8 cellular contexts compared by ENCODE assay signal in the genomic region with DNA sequence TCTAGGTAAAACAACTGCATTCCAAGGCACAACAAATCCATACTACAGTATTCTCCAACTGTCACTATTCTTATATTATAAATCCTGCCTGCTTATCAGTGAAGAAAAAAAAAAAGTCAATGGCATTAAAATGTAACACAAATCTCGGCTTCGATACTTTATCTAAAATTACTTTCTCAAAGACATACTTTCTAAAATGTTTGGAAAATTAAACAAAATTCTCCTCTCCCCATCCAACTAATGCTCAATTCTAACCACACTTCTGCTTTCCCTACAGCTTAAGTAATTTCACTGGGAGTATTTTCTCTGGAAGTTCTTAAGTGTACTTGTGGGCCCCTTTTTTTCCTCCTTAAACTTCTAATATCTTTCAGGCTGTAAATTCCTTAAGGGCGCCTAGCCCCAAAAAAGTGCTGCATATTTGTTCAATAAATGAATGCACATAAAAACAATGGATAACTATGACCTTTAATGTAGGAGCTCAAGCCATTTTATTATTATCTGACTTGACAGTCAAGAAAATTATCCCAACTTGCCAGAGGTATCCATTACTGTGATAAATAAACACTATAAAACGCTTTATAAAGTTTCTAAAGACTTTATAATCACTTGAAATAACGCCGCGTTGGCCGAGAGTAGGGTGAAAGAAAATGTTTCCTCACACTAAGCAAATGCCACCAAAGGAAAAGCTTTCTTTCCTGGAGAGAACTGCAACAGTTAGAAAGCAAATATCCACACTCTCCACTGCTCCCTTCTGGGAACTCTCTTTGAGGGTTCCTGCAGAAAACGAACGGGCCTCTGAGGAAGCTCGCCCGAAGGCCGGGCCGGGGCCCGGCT. TPM values are rescaled to one million over a fixed set of nuclear protein-coding genes. Genes with fewer than 3 reads are reported as not detected.
DNase-seq lines count a peak whose midpoint lies in the region; ATAC-seq and TF ChIP-seq lines count a peak whose summit lies in the region.

No MANE protein-coding gene starts in this region.

- no peak overlapping the region for H3K27ac Mint-ChIP-seq in CD4-positive, alpha-beta T cell
- H3K27ac Mint-ChIP-seq in MCF 10A (ENCODE audit: low read depth, unreplicated experiment), result peak overlapping the region; percentile 97

- no peak overlapping the region for H2AK5ac ChIP-seq in mesenchymal stem cell (ENCODE audit: low read length, severe bottlenecking)

- H3K27me3 Mint-ChIP-seq in CD4-positive, alpha-beta T cell, result no peaks in the 10 kb centered on the region
- no peaks in the 10 kb centered on the region for H3K27me3 Mint-ChIP-seq in MCF 10A (ENCODE audit: insufficient read depth, unreplicated experiment)

- no peak overlapping the region for H2BK15ac ChIP-seq in mesenchymal stem cell (ENCODE audit: low read depth, poor library complexity, severe bottlenecking)

- no peak for TF ChIP-seq CTCF in CD4-positive, alpha-beta T cell (IDR thresholded peaks at IDR 0.05)
- no peak for TF ChIP-seq CTCF in MCF 10A (IDR thresholded peaks at IDR 0.05; ENCODE audit: unreplicated experiment)

- H4K8ac ChIP-seq in mesenchymal stem cell (ENCODE audit: low read length), result no peak overlapping the region

- no peaks in the 10 kb centered on the region for H3K9me3 ChIP-seq in CD4-positive, alpha-beta T cell (ENCODE audit: control insufficient read depth, low read length)
- no peaks in the 10 kb centered on the region for H3K9me3 ChIP-seq in mesenchymal stem cell (ENCODE audit: control insufficient read depth, low read length)

- no peak overlapping the region for H3K18ac ChIP-seq in mesenchymal stem cell (ENCODE audit: low read depth in 1 of 2, low read length in 2 of 2)

- no peaks in the 10 kb centered on the region for H3K36me3 ChIP-seq in mesenchymal stem cell (ENCODE audit: control insufficient read depth in 1 of 2, insufficient read depth in 2 of 2, low read depth in 1 of 2, low read length in 2 of 2)

- ATAC-seq in CD4-positive, alpha-beta T cell (ENCODE audit: poor library complexity), result no peak
- ATAC-seq in HG03565 (IDR thresholded peaks at IDR 0.05; ENCODE audit: unreplicated experiment), result no peak

- H3K4me3 ChIP-seq in mesenchymal stem cell (ENCODE audit: insufficient read depth in 1 of 2, low read depth in 1 of 2, low read length in 2 of 2), result peak overlapping the region; percentile 97 to 100

- no peak overlapping the region for H4K91ac ChIP-seq in mesenchymal stem cell (ENCODE audit: low read length)

- DNase-seq in CD4-positive, alpha-beta T cell, result no peak
- DNase-seq in KBM-7, result peak; percentile 33
- no peak for DNase-seq in MCF 10A (ENCODE audit: unreplicated experiment)
- DNase-seq in mesenchymal stem cell, result peak; percentile 68
- no peak for DNase-seq in stimulated activated CD4-positive, alpha-beta T cell treated with anti-CD3 and anti-CD28 coated beads, Interleukin-2, amount 100 ng/mL, for 24 hours
- no peak for DNase-seq in AG20443 (ENCODE audit: low spot score)
- no peak for DNase-seq in activated CD4-positive, alpha-beta T cell treated with anti-CD3 and anti-CD28 coated beads, Interleukin-2, amount 50 U/mL, for 4 hours

- H3K14ac ChIP-seq in mesenchymal stem cell (ENCODE audit: low read length in 2 of 2), result no peak overlapping the region

- no peak overlapping the region for H2BK12ac ChIP-seq in mesenchymal stem cell (ENCODE audit: low read length in 2 of 2)

- in situ Hi-C loops in KBM-7 (cut with MboI; ENCODE audit: low pct_unique_long_range_greater_than_20kb, low sequenced_read_pairs), result no loop called here

- intact Hi-C loops in CD4-positive, alpha-beta T cell (cut with DNase I, micrococcal nuclease), result loop anchor here (2.0 to 10.0 kb wide), 6 partner anchors 37 to 785 kb away; partner anchors contain the start of genes DTD2 (in 2 of the 2), HECTD1 (in 2 of the 2), AP4S1 (in 1 of the 2) and NUBPL (in 1 of the 2)
- intact Hi-C loops in MCF 10A (cut with micrococcal nuclease), result loop anchor here (2.0 to 10.0 kb wide), 2 partner anchors 213 to 695 kb away; partner anchors contain the start of gene HECTD1

- H2BK120ac ChIP-seq in mesenchymal stem cell (ENCODE audit: low read depth, low read length), result no peak overlapping the region

- H3K4me3 Mint-ChIP-seq in CD4-positive, alpha-beta T cell, result peak overlapping the region; percentile 87
- peak overlapping the region; percentile 99 for H3K4me3 Mint-ChIP-seq in MCF 10A (ENCODE audit: unreplicated experiment)

- H3K4ac ChIP-seq in mesenchymal stem cell (ENCODE audit: low read depth in 1 of 2, low read length in 2 of 2), result no peak overlapping the region

- POLR2A ChIA-PET in CD4-positive, alpha-beta T cell (lab: Charles Lee), result interaction anchor here (1.1 to 3.6 kb wide), 9 partner anchors 9 to 659 kb away, joined by 3 to 54 read pairs (median 9); partner anchors contain the start of genes AP4S1, ARHGAP5, DTD2 and HECTD1
- POLR2A ChIA-PET in MCF 10A (lab: Yijun Ruan, JAX), result interaction anchor here (0.5 to 4.5 kb wide), 32 partner anchors 9 to 1141 kb away, joined by 3 to 46 read pairs (median 6); partner anchors contain the start of genes ARHGAP5, DTD2, HECTD1 and NUBPL

- BruUV-seq in MCF 10A (replicated peaks; lab: Mats Ljungman, UMichigan), result TSS peak; percentile 40

- H3K23ac ChIP-seq in mesenchymal stem cell (ENCODE audit: low read length in 2 of 2), result no peak overlapping the region

- H2BK5ac ChIP-seq in mesenchymal stem cell (ENCODE audit: low read depth, low read length, poor library complexity, severe bottlenecking), result no peak overlapping the region

- H3K4me1 Mint-ChIP-seq in CD4-positive, alpha-beta T cell (ENCODE audit: low read depth), result peaks cover 33% of the 10 kb centered on the region
- H3K4me1 Mint-ChIP-seq in MCF 10A (ENCODE audit: insufficient read depth, unreplicated experiment), result peaks cover 25% of the 10 kb centered on the region

- H2AFZ ChIP-seq in mesenchymal stem cell (ENCODE audit: low read depth, low read length), result no peak overlapping the region

- CTCF ChIA-PET in CD4-positive, alpha-beta T cell (lab: Charles Lee), result interaction anchor here (0.8 to 3.4 kb wide), 7 partner anchors 9 to 346 kb away, joined by 3 to 15 read pairs (median 4); partner anchors contain the start of genes DTD2 and HECTD1
- CTCF ChIA-PET in MCF 10A (lab: Yijun Ruan, JAX), result interaction anchor here (0.6 to 2.1 kb wide), 6 partner anchors 16 to 38 kb away, joined by 3 to 8 read pairs (median 6); partner anchors contain the start of gene DTD2

- no peaks in the 10 kb centered on the region for H3K9me3 Mint-ChIP-seq in CD4-positive, alpha-beta T cell
- no peaks in the 10 kb centered on the region for H3K9me3 Mint-ChIP-seq in MCF 10A (ENCODE audit: unreplicated experiment)

- H3K9ac ChIP-seq in mesenchymal stem cell (ENCODE audit: low read length), result peak overlapping the region; percentile 100

- H3K4me1 ChIP-seq in mesenchymal stem cell (ENCODE audit: control insufficient read depth, insufficient read depth, low read depth, low read length), result no peaks in the 10 kb centered on the region

- 13% methylated on average over 14 of the region's 15 CpGs for WGBS in mesenchymal stem cell

- H3K79me1 ChIP-seq in mesenchymal stem cell (replicated peaks; ENCODE audit: low read length, poor library complexity, severe bottlenecking), result peaks cover 7% of the 10 kb centered on the region

- peaks cover 9% of the 10 kb centered on the region for H3K36me3 Mint-ChIP-seq in CD4-positive, alpha-beta T cell (ENCODE audit: low read depth)
- no peaks in the 10 kb centered on the region for H3K36me3 Mint-ChIP-seq in MCF 10A (ENCODE audit: insufficient read depth, unreplicated experiment)

- peak overlapping the region; percentile 79 for H3K4me2 ChIP-seq in mesenchymal stem cell (ENCODE audit: low read length, poor library complexity, severe bottlenecking)

- no peaks in the 10 kb centered on the region for H3K27me3 ChIP-seq in CD4-positive, alpha-beta T cell (ENCODE audit: control insufficient read depth, insufficient read depth, low read length)
- H3K27me3 ChIP-seq in mesenchymal stem cell (ENCODE audit: control insufficient read depth in 1 of 2, insufficient read depth in 1 of 2, low read length in 2 of 2), result no peaks in the 10 kb centered on the region

- no peak overlapping the region for H3K27ac ChIP-seq in CD4-positive, alpha-beta T cell (ENCODE audit: low read depth, low read length)
- H3K27ac ChIP-seq in mesenchymal stem cell (ENCODE audit: low read length, poor library complexity, severe bottlenecking), result peak overlapping the region; percentile 44

RNA-seq across cellular contexts. Expression of gene HEATR5A, which starts 1.0 kb away (rescaled TPM):
- 1 to 10 TPM; 5.2 to 5.5 TPM for total RNA-seq in CD4-positive, alpha-beta T cell
- 23.1 and 26.2 TPM in 2 replicates for total RNA-seq in MCF 10A (2022)
- 19.5 TPM for polyA plus RNA-seq in mesenchymal stem cell (2013, experiment 1 of 2)
- 18.7 TPM for polyA plus RNA-seq in mesenchymal stem cell (2013, experiment 2 of 2)

RNA-seq across cellular contexts. Expression of gene DTD2, which starts 37.9 kb away (rescaled TPM):
- total RNA-seq in CD4-positive, alpha-beta T cell, result 1 to 10 TPM; 4.6 to 5.7 TPM
- total RNA-seq in MCF 10A (2022), result 24.4 TPM in 2 replicates
- polyA plus RNA-seq in mesenchymal stem cell (2013, experiment 1 of 2), result 13.2 TPM
- polyA plus RNA-seq in mesenchymal stem cell (2013, experiment 2 of 2), result 14.0 TPM

Comparison
In these comparisons a context has a peak if more than half of its experiments do, and no peak if none do; other contexts are left out.
1. DNase-seq: peak in KBM-7 (single experiment) and mesenchymal stem cell (single experiment); none in CD4-positive, alpha-beta T cell (0 of 10), MCF 10A (single experiment), stimulated activated CD4-positive, alpha-beta T cell treated with anti-CD3 and anti-CD28 coated beads, Interleukin-2, amount 100 ng/mL, for 24 hours (0 of 2), AG20443 (single experiment) and activated CD4-positive, alpha-beta T cell treated with anti-CD3 and anti-CD28 coated beads, Interleukin-2, amount 50 U/mL, for 4 hours (0 of 2).